ENCODE assay signal across 8 cellular contexts in genomic region chr5:76790632-76791290, GRCh38. TPM values are rescaled to one million over a fixed set of nuclear protein-coding genes. Genes with fewer than 3 reads are reported as not detected.
DNase-seq lines count a peak whose midpoint lies in the region; ATAC-seq and TF ChIP-seq lines count a peak whose summit lies in the region.

No MANE protein-coding gene starts in this region.

- peak overlapping the region; percentile 28 for H3K4me3 Mint-ChIP-seq in endothelial cell (ENCODE audit: unreplicated experiment)
- no peak overlapping the region for H3K4me3 Mint-ChIP-seq in osteocyte (ENCODE audit: unreplicated experiment)

- H3K27me3 ChIP-seq in SJSA1 (replicated peaks): no peaks in the 10 kb centered on the region

- no peaks in the 10 kb centered on the region for H3K36me3 Mint-ChIP-seq in endothelial cell (ENCODE audit: low read depth, unreplicated experiment)
- H3K36me3 Mint-ChIP-seq in osteocyte (ENCODE audit: unreplicated experiment): no peaks in the 10 kb centered on the region

- H3K4me1 Mint-ChIP-seq in endothelial cell (ENCODE audit: unreplicated experiment): peaks cover 57% of the 10 kb centered on the region
- peaks cover 47% of the 10 kb centered on the region for H3K4me1 Mint-ChIP-seq in osteocyte (ENCODE audit: unreplicated experiment)

- H3K4me1 ChIP-seq in SJSA1 (replicated peaks): peaks cover 30% of the 10 kb centered on the region

- peak overlapping the region; percentile 96 for H3K27ac ChIP-seq in SJSA1

- H3K36me3 ChIP-seq in SJSA1: no peaks in the 10 kb centered on the region

- DNase-seq in GM04504 (ENCODE audit: low read depth) (peak; percentile 93), SJSA1 (ENCODE audit: low read depth in 1 of 2, low spot score in 2 of 2) (peak; percentile 88 to 98), endothelial cell (ENCODE audit: low spot score) (peak; percentile 29), osteocyte (ENCODE audit: extremely low spot score, unreplicated experiment) (no peak), GM10248 (ENCODE audit: extremely low spot score) (no peak), SIG-M5 (lab: John Stamatoyannopoulos, UW) (no peak), NCI-H2171 treated with DMSO at 0.1 percent for 48 hours (lab: John Stamatoyannopoulos, UW) (no peak)

- POLR2A ChIA-PET in GM10248 (lab: Yijun Ruan, JAX): no interaction called here

- CTCF ChIA-PET in GM10248 (lab: Yijun Ruan, JAX): interaction anchor here (3.0 kb wide), 1 partner anchor 17 kb away, joined by 16 read pairs; no protein-coding TSS in a partner anchor

- ATAC-seq in HG03159 (IDR thresholded peaks at IDR 0.05; ENCODE audit: unreplicated experiment): no peak

- H3K9me3 Mint-ChIP-seq in endothelial cell (ENCODE audit: unreplicated experiment) (no peaks in the 10 kb centered on the region), osteocyte (ENCODE audit: unreplicated experiment) (no peaks in the 10 kb centered on the region)

- TF ChIP-seq CTCF in endothelial cell (IDR thresholded peaks at IDR 0.05; ENCODE audit: unreplicated experiment): no peak
- TF ChIP-seq CTCF in osteocyte (IDR thresholded peaks at IDR 0.05): no peak
- TF ChIP-seq CTCF in GM10248 (IDR thresholded peaks at IDR 0.05; ENCODE audit: control extremely low read depth, extremely low read depth, low read depth, missing control alignments): no peak

- H3K27me3 Mint-ChIP-seq in endothelial cell (ENCODE audit: unreplicated experiment) (no peaks in the 10 kb centered on the region), osteocyte (ENCODE audit: unreplicated experiment) (no peaks in the 10 kb centered on the region)

- no peak overlapping the region for H3K4me3 ChIP-seq in SJSA1

- H3K9me3 ChIP-seq in SJSA1 (replicated peaks): peaks cover 3% of the 10 kb centered on the region; the same call in 1 of the 2 replicates

- H3K27ac Mint-ChIP-seq in endothelial cell (ENCODE audit: unreplicated experiment) (peak overlapping the region; percentile 93), osteocyte (ENCODE audit: unreplicated experiment) (peak overlapping the region; percentile 90)

RNA-seq across cellular contexts. Expression of gene F2RL1, which starts 28.1 kb away (rescaled TPM):
- 0.41 and 1.2 TPM in 2 replicates for total RNA-seq in SJSA1 (2014; rRNA removed; shearing (Covaris generic))
- 141 TPM for total RNA-seq in endothelial cell (ENCODE audit: unreplicated experiment)
- 2.0 and 2.1 TPM in 2 replicates for total RNA-seq in osteocyte

RNA-seq across cellular contexts. Expression of gene S100Z, which starts 59.1 kb away (rescaled TPM):
- 0.55 TPM in 1 of 2 replicates, not detected in the other for total RNA-seq in SJSA1 (2014; rRNA removed; shearing (Covaris generic))
- total RNA-seq in endothelial cell (ENCODE audit: unreplicated experiment): 0.38 TPM
- not detected in 2 replicates for total RNA-seq in osteocyte

Comparison
In these comparisons a context has a peak if more than half of its experiments do, and no peak if none do; other contexts are left out.
1. DNase-seq: peak in GM04504 (single experiment), SJSA1 (2 of 2) and endothelial cell (single experiment); none in osteocyte (single experiment), GM10248 (single experiment), SIG-M5 (single experiment) and NCI-H2171 treated with DMSO at 0.1 percent for 48 hours (single experiment).
2. RNA of gene F2RL1, which starts 28.1 kb away (total RNA-seq): 141 TPM in endothelial cell (single experiment); 2.0 to 2.1 TPM in osteocyte and 0.41 to 1.2 TPM in SJSA1; every median in the first group is over 10 times any median in the second.